In the genomic region with DNA sequence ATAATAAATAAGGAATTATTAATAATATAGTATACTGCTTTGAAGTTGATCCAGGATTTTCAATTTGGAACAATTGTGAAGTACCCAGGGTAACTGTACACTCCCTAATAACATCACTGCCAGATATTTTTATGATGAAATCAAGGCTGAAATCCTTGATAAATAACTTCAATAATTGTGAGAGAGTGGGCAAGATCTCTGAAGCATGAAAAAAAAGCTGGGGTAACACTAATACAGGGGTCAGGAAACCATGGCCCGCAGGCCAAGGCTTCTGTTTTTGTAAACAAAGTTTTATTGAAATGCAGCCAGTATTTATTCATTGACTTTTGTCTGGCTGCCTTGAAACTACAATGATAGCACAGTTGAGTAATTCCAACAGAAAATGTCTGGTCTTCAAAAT, we compare ENCODE assay signal across 20 cellular contexts.
"Had no signal": no experiment of that assay in that cellular context is flagged by ENCODE, and none has a peak within 500 bp of the region (broad histone marks: within the 10 kb centered on the region; RNA-seq: fewer than 3 reads in every experiment).

No MANE protein-coding gene starts in this region.

- H3K36me3 ChIP-seq: SJSA1 had no signal

- H3K4me3 ChIP-seq: Peyer's patch, SJSA1 had no signal

- H3K4me1 ChIP-seq: Peyer's patch, SJSA1 had no signal

- H3K27ac ChIP-seq: Peyer's patch, RWPE1, SJSA1 had no signal

- H3K27me3 ChIP-seq: Peyer's patch, SJSA1 had no signal

- FAIRE-seq: bronchial epithelial cell had no signal

- H3K9me3 ChIP-seq: Peyer's patch, SJSA1 had no signal

- ATAC-seq: activated CD4-positive, CD25-positive, alpha-beta regulatory T cell treated with anti-CD3 and anti-CD28 coated beads, Interleukin-2, amount 50 U/mL, for 24 hours; activated CD8-positive, alpha-beta T cell treated with anti-CD3 and anti-CD28 coated beads for 36 hours; activated T-cell treated with anti-CD3 and anti-CD28 coated beads, Interleukin-2, amount 50 U/mL, for 72 hours had no signal

- DNase-seq: activated CD4-positive, alpha-beta T cell treated with anti-CD3 and anti-CD28 coated beads for 4 hours; activated CD8-positive, alpha-beta memory T cell treated with anti-CD3 and anti-CD28 coated beads, Interleukin-2, amount 50 U/mL, for 4 hours; activated CD8-positive, alpha-beta T cell treated with anti-CD3 and anti-CD28 coated beads for 36 hours; activated gamma-delta T cell treated with Interleukin-2 at 50 U/mL for 16 hours; activated naive CD4-positive, alpha-beta T cell treated with anti-CD3 and anti-CD28 coated beads, Interleukin-2, amount 10 ng/mL, durations not matched to agents 7 days and 5 days; activated naive CD8-positive, alpha-beta T cell treated with anti-CD3 and anti-CD28 coated beads for 36 hours; activated T-cell treated with anti-CD3 and anti-CD28 coated beads, Interleukin-2, amount 50 U/mL, for 72 hours; IMR-90; KBM-7; NCI-H1417 treated with DMSO at 0.1 percent for 48 hours; NCI-H1694 treated with DMSO at 0.1 percent for 48 hours; NCI-H2029 treated with DMSO at 0.1 percent for 48 hours; NK-92 treated with Interleukin-12 subunit alpha and Interleukin-12 subunit beta, amount 100 ng/mL, for 24 hours; Peyer's patch; SHP77; SW 1271 had no signal
